In genomic region chr20:43293068-43293786, GRCh38 we compare ENCODE assay signal across 23 cellular contexts.
A peak's percentile ranks its signal among the peaks of the same experiment; 100 is the strongest.
DNase-seq lines count a peak whose midpoint lies in the region; ATAC-seq, FAIRE-seq and TF ChIP-seq lines count a peak whose summit lies in the region.
"Had no signal": no experiment of that assay in that cellular context is flagged by ENCODE, and none has a peak within 500 bp of the region (broad histone marks: within the 10 kb centered on the region; RNA-seq: fewer than 3 reads in every experiment).

No MANE protein-coding gene starts in this region.

- no peak overlapping the region for H2BK5ac ChIP-seq in H1 (ENCODE audit: low read depth, low read length)

- DNase-seq in HepG2 (ENCODE audit: low spot score) (no peak), right lobe of liver (no peak), H1 (ENCODE audit: low read depth in 1 of 2, low spot score in 2 of 2) (no peak), neural progenitor cell (ENCODE audit: low spot score) (peak; percentile 87), mesothelial cell of epicardium (ENCODE audit: low spot score in 2 of 2, unreplicated experiment in 2 of 2) (no peak), glutamatergic neuron (no peak), KG1 (lab: John Stamatoyannopoulos, UW) (no peak)
- no peak for DNase-seq in CD8-positive, alpha-beta T cell
- DNase-seq: ACHN; CD4-positive, alpha-beta memory T cell; DND-41; NCI-H1092; NCI-H1436; NCI-H187 treated with DMSO at 0.1 percent for 48 hours; NCI-H2107; NK-92 treated with Interleukin-12 subunit alpha and Interleukin-12 subunit beta, amount 100 ng/mL, for 24 hours; SIG-M5; SK-N-SH had no signal

- no peak overlapping the region for H3K27ac ChIP-seq in HepG2 (ENCODE audit: extremely low read length, insufficient read depth, low read length)
- no peak overlapping the region for H3K27ac ChIP-seq in right lobe of liver
- H3K27ac ChIP-seq in H1 (ENCODE audit: low read depth, low read length) = no peak overlapping the region
- no peak overlapping the region for H3K27ac ChIP-seq in neural progenitor cell
- H3K27ac ChIP-seq in CD8-positive, alpha-beta T cell (ENCODE audit: low read depth, low read length) = no peak overlapping the region
- H3K27ac ChIP-seq: 22Rv1, BLaER1 had no signal

- TF ChIP-seq RAD21 in HepG2 (CRISPR knock-in tag; IDR thresholded peaks at IDR 0.05) (no peak), H1 (IDR thresholded peaks at IDR 0.05 in 1 of 2, conservative IDR thresholded peaks at IDR 0.05 in 1 of 2; ENCODE audit: low read depth in 2 of 2, low read length in 2 of 2) (no peak)

- H3K23me2 ChIP-seq in H1 (ENCODE audit: low read depth, low read length) = no peaks in the 10 kb centered on the region

- no peak overlapping the region for H3K14ac ChIP-seq in H1 (ENCODE audit: insufficient read length)

- peak overlapping the region; percentile 75; the same call in 1 of the 2 replicates for H2BK12ac ChIP-seq in H1 (ENCODE audit: low read depth, low read length)

- no peak overlapping the region for H4K8ac ChIP-seq in H1 (ENCODE audit: extremely low read depth, insufficient read depth, low read length)

- no peak overlapping the region for H2BK15ac ChIP-seq in H1 (ENCODE audit: low read length)

- TF ChIP-seq CTCF in HepG2 (CRISPR knock-in tag; IDR thresholded peaks at IDR 0.05) (no peak), right lobe of liver (IDR thresholded peaks at IDR 0.05) (no peak), H1 (IDR thresholded peaks at IDR 0.05; ENCODE audit: control extremely low read depth in 1 of 3, insufficient read depth in 1 of 3, low read depth in 1 of 3, low read length in 3 of 3) (no peak), neural progenitor cell (IDR thresholded peaks at IDR 0.05) (no peak), mesothelial cell of epicardium (IDR thresholded peaks at IDR 0.05; ENCODE audit: unreplicated experiment) (no peak), glutamatergic neuron (IDR thresholded peaks at IDR 0.05; ENCODE audit: partially characterized antibody, unreplicated experiment) (no peak)
- TF ChIP-seq CTCF in CD8-positive, alpha-beta T cell (IDR thresholded peaks at IDR 0.05) = no peak

- H3K27me3 ChIP-seq in HepG2 (ENCODE audit: control insufficient read depth in 1 of 2, insufficient read depth in 2 of 2, low read length in 2 of 2) = peaks cover 0 to 19% of the 10 kb centered on the region in 2 experiments; a peak in 2 of 5 replicates
- H3K27me3 ChIP-seq in right lobe of liver = no peaks in the 10 kb centered on the region
- H3K27me3 ChIP-seq in H1 (replicated peaks in 1 of 4; ENCODE audit: control insufficient read depth in 3 of 4, extremely low read depth in 1 of 4, insufficient read depth in 3 of 4, low read length in 3 of 4) = no peaks in the 10 kb centered on the region; a peak in 1 of 7 replicates
- H3K27me3 ChIP-seq in neural progenitor cell = no peaks in the 10 kb centered on the region
- no peaks in the 10 kb centered on the region for H3K27me3 ChIP-seq in CD8-positive, alpha-beta T cell (ENCODE audit: insufficient read depth, low read length)
- H3K27me3 ChIP-seq: BLaER1 had no signal

- intact Hi-C loops in HepG2 (cut with micrococcal nuclease; ENCODE audit: unreplicated experiment) (no loop called here), right lobe of liver (cut with DNase I) (no loop called here)
- intact Hi-C loops in CD8-positive, alpha-beta T cell (cut with DNase I, micrococcal nuclease) = no loop called here

- H2AFZ ChIP-seq in HepG2 (ENCODE audit: low read length) (no peak overlapping the region), H1 (ENCODE audit: low read length) (no peak overlapping the region), neural progenitor cell (replicated peaks) (no peak overlapping the region)

- TF ChIP-seq EP300 in HepG2 (IDR thresholded peaks at IDR 0.05; ENCODE audit: low read depth in 2 of 2, low read length in 2 of 2) = no peak
- TF ChIP-seq EP300 in HepG2 (CRISPR knock-in tag; IDR thresholded peaks at IDR 0.05; ENCODE audit: borderline replicate concordance) = no peak
- TF ChIP-seq EP300 in H1 (IDR thresholded peaks at IDR 0.05; ENCODE audit: borderline replicate concordance in 1 of 2, low read depth in 2 of 2, low read length in 2 of 2) = no peak

- H3K4me1 Mint-ChIP-seq in neural progenitor cell (peaks cover 27% of the 10 kb centered on the region), mesothelial cell of epicardium (no peaks in the 10 kb centered on the region), glutamatergic neuron (ENCODE audit: low read depth, unreplicated experiment) (no peaks in the 10 kb centered on the region)
- no peaks in the 10 kb centered on the region for H3K4me1 Mint-ChIP-seq in CD8-positive, alpha-beta T cell (ENCODE audit: low read depth)
- H3K4me1 Mint-ChIP-seq: CD4-positive, alpha-beta memory T cell had no signal

- H3K79me2 ChIP-seq in HepG2 (ENCODE audit: insufficient read depth, low read length) (no peaks in the 10 kb centered on the region), H1 (ENCODE audit: control insufficient read depth in 1 of 2, insufficient read depth in 2 of 2, low read length in 2 of 2) (no peaks in the 10 kb centered on the region), neural progenitor cell (ENCODE audit: low read depth) (no peaks in the 10 kb centered on the region)

- no peak overlapping the region for H3K23ac ChIP-seq in H1 (ENCODE audit: insufficient read length)

- no peak for ATAC-seq in HepG2
- ATAC-seq in right lobe of liver = no peak
- ATAC-seq in CD8-positive, alpha-beta T cell = no peak
- ATAC-seq: K562, Panc1 had no signal

- peak overlapping the region; percentile 4 for H3K4ac ChIP-seq in H1 (replicated peaks; ENCODE audit: insufficient read length, low read depth, low read length)

- H4K5ac ChIP-seq in H1 (ENCODE audit: insufficient read length, low read depth, low read length) = no peak overlapping the region

- CTCF ChIA-PET in HepG2 (lab: Yijun Ruan, JAX; ENCODE audit: low intra/inter-chr PET ratio, low total read pairs) (no interaction called here), H1 (lab: Charles Lee; ENCODE audit: partially characterized antibody) (interaction anchor here (0.6 to 1.4 kb wide), 2 partner anchors 42 to 188 kb away, joined by 3 to 4 read pairs; no protein-coding TSS in a partner anchor)
- CTCF ChIA-PET in CD8-positive, alpha-beta T cell (lab: Charles Lee) = no interaction called here

- peaks cover 20% of the 10 kb centered on the region for H3F3A ChIP-seq in neural progenitor cell (ENCODE audit: low read depth)

- H4K20me1 ChIP-seq in HepG2 (ENCODE audit: insufficient read depth, low read length) (no peaks in the 10 kb centered on the region), H1 (replicated peaks in 1 of 2; ENCODE audit: control insufficient read depth in 1 of 2, insufficient read depth in 2 of 2, low read length in 2 of 2) (no peaks in the 10 kb centered on the region), neural progenitor cell (ENCODE audit: low read depth) (no peaks in the 10 kb centered on the region)
- H4K20me1 ChIP-seq: BLaER1 had no signal

- peak overlapping the region; percentile 76; the same call in 1 of the 2 replicates for H2AK5ac ChIP-seq in H1 (ENCODE audit: low read depth, low read length)

- H2BK20ac ChIP-seq in H1 (ENCODE audit: low read length) = peak overlapping the region; percentile 1; the same call in 1 of the 2 replicates

- FAIRE-seq in HepG2 (lab: Jason Lieb, UNC) (no peak), H1 (lab: Jason Lieb, UNC) (no peak)
- FAIRE-seq: GM12891, K562 had no signal

- H3K27ac Mint-ChIP-seq in neural progenitor cell (peak overlapping the region; percentile 18), mesothelial cell of epicardium (no peak overlapping the region), glutamatergic neuron (ENCODE audit: unreplicated experiment) (no peak overlapping the region)
- no peak overlapping the region for H3K27ac Mint-ChIP-seq in CD8-positive, alpha-beta T cell
- H3K27ac Mint-ChIP-seq: CD4-positive, alpha-beta memory T cell had no signal

- H3K4me2 ChIP-seq in HepG2 (ENCODE audit: low read depth, low read length) = no peak overlapping the region
- no peak overlapping the region for H3K4me2 ChIP-seq in H1 (ENCODE audit: insufficient read depth in 1 of 2, low read depth in 2 of 2, low read length in 2 of 2)
- peak overlapping the region; percentile 60 for H3K4me2 ChIP-seq in neural progenitor cell
- H3K4me2 ChIP-seq: BLaER1, SK-N-SH had no signal

- H3K27me3 Mint-ChIP-seq in neural progenitor cell (ENCODE audit: insufficient read depth, low read depth) (peaks cover 9% of the 10 kb centered on the region), mesothelial cell of epicardium (ENCODE audit: low read depth) (no peaks in the 10 kb centered on the region), glutamatergic neuron (ENCODE audit: unreplicated experiment) (peaks cover 2% of the 10 kb centered on the region)
- H3K27me3 Mint-ChIP-seq in CD8-positive, alpha-beta T cell (ENCODE audit: low read depth) = peaks cover 5% of the 10 kb centered on the region
- H3K27me3 Mint-ChIP-seq: CD4-positive, alpha-beta memory T cell had no signal

- H3K9ac ChIP-seq in HepG2 (ENCODE audit: insufficient read depth, low read depth, low read length) (no peak overlapping the region), H1 (replicated peaks in 1 of 4; ENCODE audit: extremely low read depth in 1 of 4, low read depth in 3 of 4, low read length in 3 of 4) (no peak overlapping the region; a peak in 1 of 7 replicates), neural progenitor cell (no peak overlapping the region)
- H3K9ac ChIP-seq: BLaER1, SK-N-SH had no signal

- no peak for TF ChIP-seq POLR2A in HepG2 (IDR thresholded peaks at IDR 0.05; ENCODE audit: insufficient read depth in 1 of 2, low read depth in 2 of 2, low read length in 2 of 2)
- no peak for TF ChIP-seq POLR2A in right lobe of liver (IDR thresholded peaks at IDR 0.05)
- TF ChIP-seq POLR2A in H1 (IDR thresholded peaks at IDR 0.05; ENCODE audit: control extremely low read depth in 1 of 2, low read depth in 2 of 2, low read length in 2 of 2) = no peak

- H3K56ac ChIP-seq in H1 (replicated peaks; ENCODE audit: insufficient read length, low read depth, low read length) = no peak overlapping the region

- H3K9me3 Mint-ChIP-seq in neural progenitor cell (peaks cover 12% of the 10 kb centered on the region), mesothelial cell of epicardium (peaks cover 17% of the 10 kb centered on the region), glutamatergic neuron (ENCODE audit: unreplicated experiment) (peaks cover 2% of the 10 kb centered on the region)
- H3K9me3 Mint-ChIP-seq in CD8-positive, alpha-beta T cell = peaks cover 6% of the 10 kb centered on the region

- 26% methylated on average over 11 of the region's 11 CpGs for WGBS in HepG2 (ENCODE audit: low lambda C conversion rate)
- 40% methylated on average over 4 of the region's 11 CpGs for WGBS in right lobe of liver (ENCODE audit: insufficient coverage, low coverage, low lambda C conversion rate, missing lambda C conversion rate)
- WGBS in H1 (ENCODE audit: extremely low coverage in 1 of 2, insufficient coverage in 1 of 2, insufficient read length in 1 of 2, insufficient replicate concordance in 2 of 2, low coverage in 1 of 2, low lambda C conversion rate in 2 of 2, missing lambda C conversion rate in 1 of 2), 2 experiments = 93% methylated on average over 11 of the region's 11 CpGs; no CpG with 5 or more reads in 1 of the 2 experiments

- H3K4me1 ChIP-seq in HepG2 (ENCODE audit: insufficient read depth, low read length) (no peaks in the 10 kb centered on the region), right lobe of liver (no peaks in the 10 kb centered on the region), H1 (replicated peaks in 1 of 4; ENCODE audit: control insufficient read depth in 3 of 4, insufficient read depth in 4 of 4, low read length in 3 of 4) (peaks cover 0 to 5% (median 3%) of the 10 kb centered on the region in 4 experiments; a peak in 5 of 7 replicates), neural progenitor cell (peaks cover 22% of the 10 kb centered on the region)
- no peaks in the 10 kb centered on the region for H3K4me1 ChIP-seq in CD8-positive, alpha-beta T cell (ENCODE audit: insufficient read depth, low read length)
- H3K4me1 ChIP-seq: BLaER1 had no signal

- H3K4me3 Mint-ChIP-seq in neural progenitor cell = peak overlapping the region; percentile 55
- no peak overlapping the region for H3K4me3 Mint-ChIP-seq in CD8-positive, alpha-beta T cell
- H3K4me3 Mint-ChIP-seq in mesothelial cell of epicardium = no peak overlapping the region
- no peak overlapping the region for H3K4me3 Mint-ChIP-seq in glutamatergic neuron (ENCODE audit: unreplicated experiment)
- H3K4me3 Mint-ChIP-seq: CD4-positive, alpha-beta memory T cell had no signal

- no peaks in the 10 kb centered on the region for H3K9me3 ChIP-seq in HepG2 (ENCODE audit: low read length)
- H3K9me3 ChIP-seq in right lobe of liver = no peaks in the 10 kb centered on the region
- H3K9me3 ChIP-seq in H1 (ENCODE audit: insufficient read depth in 2 of 2, low read depth in 1 of 2, low read length in 1 of 2) = peaks cover 7 to 9% of the 10 kb centered on the region in 2 experiments; a peak in 3 of 4 replicates
- H3K9me3 ChIP-seq in neural progenitor cell (ENCODE audit: low read depth) = no peaks in the 10 kb centered on the region
- no peaks in the 10 kb centered on the region for H3K9me3 ChIP-seq in CD8-positive, alpha-beta T cell (ENCODE audit: low read length)
- H3K9me3 ChIP-seq: BLaER1, SK-N-SH had no signal

- no TSS peak for BruUV-seq in HepG2 (replicated peaks; lab: Mats Ljungman, UMichigan)

- H3K79me1 ChIP-seq in H1 (ENCODE audit: low read depth, low read length) = no peaks in the 10 kb centered on the region

- H4K91ac ChIP-seq in H1 (replicated peaks; ENCODE audit: insufficient read length, low read length) = peak overlapping the region; percentile 79

- H3K18ac ChIP-seq in H1 (ENCODE audit: extremely low read depth, low read length) = no peak overlapping the region

- POLR2A ChIA-PET in HepG2 (lab: Yijun Ruan, JAX) = no interaction called here
- POLR2A ChIA-PET in H1 (lab: Charles Lee; ENCODE audit: partially characterized antibody) = no interaction called here
- POLR2A ChIA-PET in CD8-positive, alpha-beta T cell (lab: Charles Lee) = no interaction called here

- no peaks in the 10 kb centered on the region for H3K36me3 Mint-ChIP-seq in neural progenitor cell
- no peaks in the 10 kb centered on the region for H3K36me3 Mint-ChIP-seq in CD8-positive, alpha-beta T cell
- no peaks in the 10 kb centered on the region for H3K36me3 Mint-ChIP-seq in mesothelial cell of epicardium
- H3K36me3 Mint-ChIP-seq in glutamatergic neuron (ENCODE audit: unreplicated experiment) = no peaks in the 10 kb centered on the region
- H3K36me3 Mint-ChIP-seq: CD4-positive, alpha-beta memory T cell had no signal

- H2BK120ac ChIP-seq in H1 (replicated peaks; ENCODE audit: low read depth, low read length) = no peak overlapping the region

- H3K4me3 ChIP-seq in HepG2 (replicated peaks in 1 of 3; ENCODE audit: insufficient read depth in 1 of 3, low read depth in 2 of 3, low read length in 3 of 3) (no peak overlapping the region), right lobe of liver (no peak overlapping the region), H1 (ENCODE audit: extremely low read depth in 1 of 4, insufficient read depth in 2 of 4, low read depth in 3 of 4, low read length in 4 of 4) (no peak overlapping the region), neural progenitor cell (no peak overlapping the region)
- no peak overlapping the region for H3K4me3 ChIP-seq in CD8-positive, alpha-beta T cell (ENCODE audit: low read depth, low read length)
- H3K4me3 ChIP-seq: BLaER1, K562 had no signal

- H3K36me3 ChIP-seq in HepG2 (replicated peaks in 1 of 2; ENCODE audit: control insufficient read depth in 1 of 2, insufficient read depth in 2 of 2, low read length in 2 of 2) = no peaks in the 10 kb centered on the region
- H3K36me3 ChIP-seq in right lobe of liver = no peaks in the 10 kb centered on the region
- no peaks in the 10 kb centered on the region for H3K36me3 ChIP-seq in H1 (ENCODE audit: control insufficient read depth in 2 of 4, insufficient read depth in 4 of 4, low read length in 3 of 4)
- H3K36me3 ChIP-seq in neural progenitor cell = no peaks in the 10 kb centered on the region
- H3K36me3 ChIP-seq in CD8-positive, alpha-beta T cell (ENCODE audit: insufficient read depth, low read length) = no peaks in the 10 kb centered on the region
- H3K36me3 ChIP-seq: BLaER1 had no signal

- in situ Hi-C loops in HepG2 (cut with HindIII; ENCODE audit: extremely low pct_ligation_motif_present, low pct_unique_long_range_greater_than_20kb) = no loop called here
